9 cellular contexts compared by ENCODE assay signal in genomic region chr3:150528359-150528797, GRCh38. TPM values are rescaled to one million over a fixed set of nuclear protein-coding genes. Genes with fewer than 3 reads are reported as not detected.
A peak's percentile ranks its signal among the peaks of the same experiment; 100 is the strongest.
DNase-seq lines count a peak whose midpoint lies in the region; ATAC-seq, FAIRE-seq and TF ChIP-seq lines count a peak whose summit lies in the region.
"Had no signal": no experiment of that assay in that cellular context is flagged by ENCODE, and none has a peak within 500 bp of the region (broad histone marks: within the 10 kb centered on the region; RNA-seq: fewer than 3 reads in every experiment).

No MANE protein-coding gene starts in this region.

- H3K9ac ChIP-seq in HUES64 (ENCODE audit: low read depth, low read length) = no peak overlapping the region
- H3K9ac ChIP-seq: parathyroid adenoma had no signal

- POLR2A ChIA-PET in CD4-positive, alpha-beta T cell (lab: Charles Lee) = interaction anchor here (0.8 kb wide), 1 partner anchor 18 kb away, joined by 5 read pairs; the partner anchor contains the start of genes EIF2A and SERP1

- peak; percentile 48 for ATAC-seq in CD4-positive, alpha-beta T cell (ENCODE audit: poor library complexity)
- peak; percentile 29 to 51 (median 45) for ATAC-seq in right lobe of liver
- no peak for ATAC-seq in HG02798 (IDR thresholded peaks at IDR 0.05; ENCODE audit: poor library complexity, unreplicated experiment)

- H3K4me1 ChIP-seq in HUES64 (ENCODE audit: insufficient read depth, low read length) (peaks cover 18% of the 10 kb centered on the region), right lobe of liver (no peaks in the 10 kb centered on the region), small intestine (ENCODE audit: control insufficient read depth in 2 of 2, insufficient read depth in 1 of 2, low read depth in 1 of 2, low read length in 1 of 2) (no peaks in the 10 kb centered on the region)
- H3K4me1 ChIP-seq: parathyroid adenoma had no signal

- H3K4me3 ChIP-seq in HUES64 (ENCODE audit: low read length) (peak overlapping the region; percentile 30), right lobe of liver (no peak overlapping the region), small intestine (ENCODE audit: low read depth in 1 of 2, low read length in 2 of 2) (no peak overlapping the region)

- H3K27me3 Mint-ChIP-seq in CD4-positive, alpha-beta T cell = no peaks in the 10 kb centered on the region
- peaks cover 17% of the 10 kb centered on the region for H3K27me3 Mint-ChIP-seq in activated T-helper 1 cell treated with anti-CD3 and anti-CD28 coated beads, Interleukin-12 subunit alpha, Interleukin-12 subunit beta, Interleukin-2, Interleukin-4 antibody, amounts not matched to agents 30 ng/mL and 10 ng/mL and 1 ng/mL, durations not matched to agents 14 hours and 24 hours and 36 hours (ENCODE audit: insufficient read depth)

- no peak overlapping the region for H3K27ac Mint-ChIP-seq in CD4-positive, alpha-beta T cell
- no peak overlapping the region for H3K27ac Mint-ChIP-seq in activated T-helper 1 cell treated with anti-CD3 and anti-CD28 coated beads, Interleukin-12 subunit alpha, Interleukin-12 subunit beta, Interleukin-2, Interleukin-4 antibody, amounts not matched to agents 30 ng/mL and 10 ng/mL and 1 ng/mL, durations not matched to agents 14 hours and 24 hours and 36 hours

- peaks cover 4% of the 10 kb centered on the region for H3K4me1 Mint-ChIP-seq in CD4-positive, alpha-beta T cell (ENCODE audit: low read depth)
- H3K4me1 Mint-ChIP-seq in activated T-helper 1 cell treated with anti-CD3 and anti-CD28 coated beads, Interleukin-12 subunit alpha, Interleukin-12 subunit beta, Interleukin-2, Interleukin-4 antibody, amounts not matched to agents 30 ng/mL and 10 ng/mL and 1 ng/mL, durations not matched to agents 14 hours and 24 hours and 36 hours (ENCODE audit: low read depth) = peaks cover 7% of the 10 kb centered on the region

- FAIRE-seq in small intestine (lab: Jason Lieb, UNC) = no peak

- CTCF ChIA-PET in CD4-positive, alpha-beta T cell (lab: Charles Lee) = interaction anchor here (1.1 to 1.7 kb wide), 2 partner anchors 11 to 22 kb away, joined by 3 read pairs; no protein-coding TSS in a partner anchor

- intact Hi-C loops in CD4-positive, alpha-beta T cell (cut with DNase I, micrococcal nuclease) = loop anchor here (1.0 to 5.0 kb wide), 6 partner anchors 49 to 619 kb away; no protein-coding TSS in a partner anchor
- intact Hi-C loops in right lobe of liver (cut with DNase I) = no loop called here
- intact Hi-C loops in activated T-helper 1 cell treated with anti-CD3 and anti-CD28 coated beads, Interleukin-12 subunit alpha, Interleukin-12 subunit beta, Interleukin-2, Interleukin-4 antibody, amounts not matched to agents 30 ng/mL and 10 ng/mL and 1 ng/mL, durations not matched to agents 14 hours and 24 hours and 36 hours (cut with micrococcal nuclease) = loop anchor here (1.0 to 2.0 kb wide), 4 partner anchors 17 to 618 kb away; no protein-coding TSS in a partner anchor

- H3K9me3 Mint-ChIP-seq in CD4-positive, alpha-beta T cell = no peaks in the 10 kb centered on the region
- no peaks in the 10 kb centered on the region for H3K9me3 Mint-ChIP-seq in activated T-helper 1 cell treated with anti-CD3 and anti-CD28 coated beads, Interleukin-12 subunit alpha, Interleukin-12 subunit beta, Interleukin-2, Interleukin-4 antibody, amounts not matched to agents 30 ng/mL and 10 ng/mL and 1 ng/mL, durations not matched to agents 14 hours and 24 hours and 36 hours

- TF ChIP-seq CTCF in CD4-positive, alpha-beta T cell (IDR thresholded peaks at IDR 0.05) = peak; percentile 58
- TF ChIP-seq CTCF in right lobe of liver (IDR thresholded peaks at IDR 0.05) = peak; percentile 22 to 55 (median 44)

- H3K27ac ChIP-seq in CD4-positive, alpha-beta T cell (ENCODE audit: low read depth, low read length) = no peak overlapping the region
- H3K27ac ChIP-seq in HUES64 (ENCODE audit: low read depth, low read length) = peak overlapping the region; percentile 68; the same call in 1 of the 2 replicates
- no peak overlapping the region for H3K27ac ChIP-seq in right lobe of liver
- H3K27ac ChIP-seq in small intestine (ENCODE audit: low read depth in 1 of 2, low read length in 1 of 2) = no peak overlapping the region
- H3K27ac ChIP-seq: parathyroid adenoma had no signal

- H3K9me3 ChIP-seq in CD4-positive, alpha-beta T cell (ENCODE audit: control insufficient read depth, low read length) = no peaks in the 10 kb centered on the region
- H3K9me3 ChIP-seq in HUES64 (ENCODE audit: insufficient read depth, low read depth, low read length) (no peaks in the 10 kb centered on the region), right lobe of liver (no peaks in the 10 kb centered on the region), small intestine (ENCODE audit: control insufficient read depth, low read depth) (no peaks in the 10 kb centered on the region)

- H3K36me3 ChIP-seq in HUES64 (ENCODE audit: insufficient read depth, low read length) (no peaks in the 10 kb centered on the region), right lobe of liver (no peaks in the 10 kb centered on the region), small intestine (ENCODE audit: control insufficient read depth in 2 of 2, insufficient read depth in 2 of 2, low read length in 2 of 2) (no peaks in the 10 kb centered on the region)

- no peaks in the 10 kb centered on the region for H3K27me3 ChIP-seq in CD4-positive, alpha-beta T cell (ENCODE audit: control insufficient read depth, insufficient read depth, low read length)
- no peaks in the 10 kb centered on the region for H3K27me3 ChIP-seq in HUES64 (ENCODE audit: insufficient read depth, low read length)
- H3K27me3 ChIP-seq in right lobe of liver = no peaks in the 10 kb centered on the region
- H3K27me3 ChIP-seq in small intestine (ENCODE audit: control insufficient read depth in 2 of 2, insufficient read depth in 2 of 2, low read length in 2 of 2) = no peaks in the 10 kb centered on the region

- H3K36me3 Mint-ChIP-seq in CD4-positive, alpha-beta T cell (ENCODE audit: low read depth) = no peaks in the 10 kb centered on the region
- no peaks in the 10 kb centered on the region for H3K36me3 Mint-ChIP-seq in activated T-helper 1 cell treated with anti-CD3 and anti-CD28 coated beads, Interleukin-12 subunit alpha, Interleukin-12 subunit beta, Interleukin-2, Interleukin-4 antibody, amounts not matched to agents 30 ng/mL and 10 ng/mL and 1 ng/mL, durations not matched to agents 14 hours and 24 hours and 36 hours (ENCODE audit: low read depth)

- no peak for DNase-seq in CD4-positive, alpha-beta T cell
- DNase-seq in amniotic stem cell (lab: John Stamatoyannopoulos, UW) (peak; percentile 15), right lobe of liver (no peak), small intestine (no peak), NCI-H226 (no peak)
- no peak for DNase-seq in activated T-helper 1 cell treated with anti-CD3 and anti-CD28 coated beads, Interleukin-12 subunit alpha, Interleukin-12 subunit beta, Interleukin-2, Interleukin-4 antibody, amounts not matched to agents 30 ng/mL and 10 ng/mL and 1 ng/mL, durations not matched to agents 14 hours and 24 hours and 36 hours (ENCODE audit: low spot score)

- no peak overlapping the region for H3K4me3 Mint-ChIP-seq in CD4-positive, alpha-beta T cell
- H3K4me3 Mint-ChIP-seq in activated T-helper 1 cell treated with anti-CD3 and anti-CD28 coated beads, Interleukin-12 subunit alpha, Interleukin-12 subunit beta, Interleukin-2, Interleukin-4 antibody, amounts not matched to agents 30 ng/mL and 10 ng/mL and 1 ng/mL, durations not matched to agents 14 hours and 24 hours and 36 hours = no peak overlapping the region

- WGBS in HUES64 = no CpG with 5 or more reads among the region's 2 CpGs
- WGBS in right lobe of liver (ENCODE audit: insufficient coverage, low coverage, low lambda C conversion rate, missing lambda C conversion rate) = 2% methylated on average over 2 of the region's 2 CpGs
- WGBS in small intestine, 3 donors = 20 to 32% (median 30%) methylated on average over 2 of the region's 2 CpGs

- no peak for TF ChIP-seq POLR2A in right lobe of liver (IDR thresholded peaks at IDR 0.05)

RNA-seq across cellular contexts. Expression of gene SERP1, which starts 17.9 kb away (rescaled TPM):
- total RNA-seq in CD4-positive, alpha-beta T cell = 100 to 1,000 TPM; 141 to 147 TPM
- 74.6 TPM for polyA plus RNA-seq in HUES64 (2013, experiment 1 of 2)
- polyA plus RNA-seq in HUES64 (2013, experiment 2 of 2) = 79.7 TPM
- total RNA-seq in right lobe of liver = 100 to 1,000 TPM in 2 of 6 experiments, 10 to 100 TPM in 4; 65.6 to 367 (median 92.4) TPM
- 100 to 1,000 TPM in 1 of 3 donors, 10 to 100 TPM in 2; 77.6 to 153 (median 92.6) TPM for polyA plus RNA-seq in small intestine
- 96.0 and 102 TPM in 2 replicates for total RNA-seq in activated T-helper 1 cell treated with anti-CD3 and anti-CD28 coated beads, Interleukin-12 subunit alpha, Interleukin-12 subunit beta, Interleukin-2, Interleukin-4 antibody, amounts not matched to agents 30 ng/mL and 10 ng/mL and 1 ng/mL, durations not matched to agents 14 hours and 24 hours and 36 hours

RNA-seq across cellular contexts. Expression of gene EIF2A, which starts 18.2 kb away (rescaled TPM):
- total RNA-seq in CD4-positive, alpha-beta T cell = 100 to 1,000 TPM; 115 to 122 TPM
- 73.7 TPM for polyA plus RNA-seq in HUES64 (2013, experiment 1 of 2)
- polyA plus RNA-seq in HUES64 (2013, experiment 2 of 2) = 85.0 TPM
- total RNA-seq in right lobe of liver = 10 to 100 TPM; 29.8 to 89.9 (median 39.4) TPM
- polyA plus RNA-seq in small intestine = 10 to 100 TPM; 65.1 to 96.2 (median 76.0) TPM
- total RNA-seq in activated T-helper 1 cell treated with anti-CD3 and anti-CD28 coated beads, Interleukin-12 subunit alpha, Interleukin-12 subunit beta, Interleukin-2, Interleukin-4 antibody, amounts not matched to agents 30 ng/mL and 10 ng/mL and 1 ng/mL, durations not matched to agents 14 hours and 24 hours and 36 hours = 122 TPM in 2 replicates

Comparison
In these comparisons a context has a peak if more than half of its experiments do, and no peak if none do; other contexts are left out.
1. intact Hi-C loops: an anchor here in CD4-positive, alpha-beta T cell (1.0 to 5.0 kb wide) and activated T-helper 1 cell treated with anti-CD3 and anti-CD28 coated beads, Interleukin-12 subunit alpha, Interleukin-12 subunit beta, Interleukin-2, Interleukin-4 antibody, amounts not matched to agents 30 ng/mL and 10 ng/mL and 1 ng/mL, durations not matched to agents 14 hours and 24 hours and 36 hours (1.0 to 2.0 kb wide); none called in right lobe of liver.